Comparison of ENCODE assay signal across 13 cellular contexts in the genomic region with DNA sequence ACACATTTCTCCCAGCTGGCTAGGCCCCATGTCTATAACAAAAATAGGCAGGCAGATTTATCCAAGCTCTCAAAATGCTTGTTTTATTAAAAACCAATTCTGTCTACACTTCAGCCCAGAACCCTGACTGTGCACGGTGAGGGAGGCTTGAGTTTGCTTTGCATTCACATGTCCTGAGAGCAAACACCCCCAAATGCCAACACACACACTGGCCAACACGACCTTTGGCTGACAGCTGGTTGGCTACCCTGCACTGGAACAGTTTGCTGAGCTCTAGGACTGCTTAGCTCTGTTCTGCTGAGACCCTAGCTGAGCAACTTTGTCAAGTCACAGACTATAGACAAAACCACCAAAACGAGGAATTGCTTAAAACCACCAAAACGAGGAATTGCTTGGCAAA. TPM values are rescaled to one million over a fixed set of nuclear protein-coding genes. Genes with fewer than 3 reads are reported as not detected.
A peak's percentile ranks its signal among the peaks of the same experiment; 100 is the strongest.
DNase-seq lines count a peak whose midpoint lies in the region; ATAC-seq, FAIRE-seq and TF ChIP-seq lines count a peak whose summit lies in the region.
"Had no signal": no experiment of that assay in that cellular context is flagged by ENCODE, and none has a peak within 500 bp of the region (broad histone marks: within the 10 kb centered on the region; RNA-seq: fewer than 3 reads in every experiment).

No MANE protein-coding gene starts in this region.

- no peak for FAIRE-seq in HTR-8/SVneo (lab: Jason Lieb, UNC)

- H3K36me3 ChIP-seq in CD8-positive, alpha-beta T cell (ENCODE audit: insufficient read depth, low read length) = no peaks in the 10 kb centered on the region
- H3K36me3 ChIP-seq in gastrocnemius medialis = no peaks in the 10 kb centered on the region
- H3K36me3 ChIP-seq: cardiac muscle cell had no signal

- no peaks in the 10 kb centered on the region for H3K9me3 Mint-ChIP-seq in CD8-positive, alpha-beta T cell

- no peak for TF ChIP-seq POLR2A in NB4 (IDR thresholded peaks at IDR 0.05; ENCODE audit: extremely low read depth, insufficient read length)
- TF ChIP-seq POLR2A in gastrocnemius medialis (IDR thresholded peaks at IDR 0.05) = no peak

- in situ Hi-C loops in gastrocnemius medialis (cut with MboI; ENCODE audit: low sequenced_read_pairs in 4 of 4) = no loop called here

- CTCF ChIA-PET in CD8-positive, alpha-beta T cell (lab: Charles Lee) = interaction anchor here (0.9 to 2.0 kb wide), 2 partner anchors 46 to 153 kb away, joined by 3 to 5 read pairs; no protein-coding TSS in a partner anchor

- peaks cover 29% of the 10 kb centered on the region for H3K4me1 ChIP-seq in CD8-positive, alpha-beta T cell (ENCODE audit: insufficient read depth, low read length)
- peaks cover 58 to 63% of the 10 kb centered on the region in 2 donors for H3K4me1 ChIP-seq in gastrocnemius medialis

- no peak overlapping the region for H3K27ac ChIP-seq in CD8-positive, alpha-beta T cell (ENCODE audit: low read depth, low read length)
- H3K27ac ChIP-seq in gastrocnemius medialis = peak overlapping the region; percentile 77 to 85 (median 82)
- H3K27ac ChIP-seq: cardiac muscle cell had no signal

- intact Hi-C loops in CD8-positive, alpha-beta T cell (cut with DNase I, micrococcal nuclease) = loop anchor here in 1 of 2 experiments (10.0 kb wide), 1 partner anchor 119 kb away; the partner anchor contains the start of genes ITIH1 and NEK4
- intact Hi-C loops in gastrocnemius medialis (cut with DNase I; ENCODE audit: low total_unique reads) = loop anchor here (5.0 kb wide), 1 partner anchor 84 kb away; no protein-coding TSS in a partner anchor

- no peaks in the 10 kb centered on the region for H3K27me3 Mint-ChIP-seq in CD8-positive, alpha-beta T cell (ENCODE audit: low read depth)

- H3K4me1 Mint-ChIP-seq in CD8-positive, alpha-beta T cell (ENCODE audit: low read depth) = peaks cover 67% of the 10 kb centered on the region

- DNase-seq in CD8-positive, alpha-beta T cell = no peak
- DNase-seq in NB4 (ENCODE audit: low read depth) (peak; percentile 45), fibroblast of peridontal ligament (ENCODE audit: extremely low read depth) (peak; percentile 10), gastrocnemius medialis (peak in 1 of 2 donors; percentile 31), occipital lobe (lab: John Stamatoyannopoulos, UW) (no peak), NCI-H345 (lab: John Stamatoyannopoulos, UW) (no peak), HTR-8/SVneo (ENCODE audit: insufficient read length, low spot score) (no peak)
- DNase-seq: glutamatergic neuron, mucosa of descending colon, NCI-H1694 treated with DMSO at 0.1 percent for 48 hours, RPMI8226 had no signal

- H3K4me3 ChIP-seq in CD8-positive, alpha-beta T cell (ENCODE audit: low read depth, low read length) = no peak overlapping the region
- no peak overlapping the region for H3K4me3 ChIP-seq in NB4 (ENCODE audit: low read depth, low read length)
- peak overlapping the region in 1 of 4 donors; percentile 35 for H3K4me3 ChIP-seq in gastrocnemius medialis
- H3K4me3 ChIP-seq: cardiac muscle cell, mucosa of descending colon had no signal

- no peak for TF ChIP-seq CTCF in CD8-positive, alpha-beta T cell (IDR thresholded peaks at IDR 0.05)
- TF ChIP-seq CTCF in NB4 (IDR thresholded peaks at IDR 0.05; ENCODE audit: low read depth, low read length) (no peak), gastrocnemius medialis (IDR thresholded peaks at IDR 0.05 in 4 of 5, conservative IDR thresholded peaks at IDR 0.05 in 1 of 5) (no peak)

- H3K27me3 ChIP-seq in CD8-positive, alpha-beta T cell (ENCODE audit: insufficient read depth, low read length) = no peaks in the 10 kb centered on the region
- H3K27me3 ChIP-seq in gastrocnemius medialis = no peaks in the 10 kb centered on the region

- peaks cover 12% of the 10 kb centered on the region for H3K36me3 Mint-ChIP-seq in CD8-positive, alpha-beta T cell

- H3K4me3 Mint-ChIP-seq in CD8-positive, alpha-beta T cell = peak overlapping the region; percentile 80

- no peak for ATAC-seq in CD8-positive, alpha-beta T cell
- ATAC-seq in gastrocnemius medialis = peak in 1 of 2 donors; percentile 17
- ATAC-seq in activated CD4-positive, CD25-positive, alpha-beta regulatory T cell treated with anti-CD3 and anti-CD28 coated beads, Interleukin-2, amount 50 U/mL, for 24 hours = no peak
- ATAC-seq: mucosa of descending colon had no signal

- POLR2A ChIA-PET in CD8-positive, alpha-beta T cell (lab: Charles Lee) = no interaction called here

- no peaks in the 10 kb centered on the region for H3K9me3 ChIP-seq in CD8-positive, alpha-beta T cell (ENCODE audit: low read length)
- H3K9me3 ChIP-seq in gastrocnemius medialis = no peaks in the 10 kb centered on the region
- H3K9me3 ChIP-seq: mucosa of descending colon had no signal

- H3K27ac Mint-ChIP-seq in CD8-positive, alpha-beta T cell = peak overlapping the region; percentile 83

RNA-seq across cellular contexts. Expression of gene STIMATE, which starts 3.6 kb away (rescaled TPM):
- 10 to 100 TPM; 29.1 to 35.9 TPM for total RNA-seq in CD8-positive, alpha-beta T cell
- 10 to 100 TPM; 20.6 to 64.6 (median 27.8) TPM for total RNA-seq in gastrocnemius medialis
- 9.2 TPM for total RNA-seq in occipital lobe

RNA-seq across cellular contexts. Expression of gene MUSTN1, which starts 58.9 kb away (rescaled TPM):
- total RNA-seq in CD8-positive, alpha-beta T cell = 1 to 10 TPM; 3.4 to 6.7 TPM
- total RNA-seq in gastrocnemius medialis (1,000 to 10,000 TPM in 1 of 4 donors, 100 to 1,000 TPM in 3; 218 to 2,149 (median 412) TPM), occipital lobe (not detected)
- total RNA-seq: cardiac muscle cell had no signal

Comparison
In these comparisons a context has a peak if more than half of its experiments do, and no peak if none do; other contexts are left out.
1. DNase-seq: peak in NB4 (single experiment) and fibroblast of peridontal ligament (single experiment); none in CD8-positive, alpha-beta T cell (0 of 7), occipital lobe (single experiment), NCI-H345 (single experiment) and HTR-8/SVneo (single experiment).
2. RNA of gene MUSTN1, which starts 58.9 kb away (total RNA-seq): 218 to 2,149 TPM in gastrocnemius medialis; 3.4 to 6.7 TPM in CD8-positive, alpha-beta T cell and not detected in occipital lobe (single experiment); every median in the first group is over 10 times any median in the second.